Comparison of ENCODE assay signal across 8 cellular contexts in the genomic region with DNA sequence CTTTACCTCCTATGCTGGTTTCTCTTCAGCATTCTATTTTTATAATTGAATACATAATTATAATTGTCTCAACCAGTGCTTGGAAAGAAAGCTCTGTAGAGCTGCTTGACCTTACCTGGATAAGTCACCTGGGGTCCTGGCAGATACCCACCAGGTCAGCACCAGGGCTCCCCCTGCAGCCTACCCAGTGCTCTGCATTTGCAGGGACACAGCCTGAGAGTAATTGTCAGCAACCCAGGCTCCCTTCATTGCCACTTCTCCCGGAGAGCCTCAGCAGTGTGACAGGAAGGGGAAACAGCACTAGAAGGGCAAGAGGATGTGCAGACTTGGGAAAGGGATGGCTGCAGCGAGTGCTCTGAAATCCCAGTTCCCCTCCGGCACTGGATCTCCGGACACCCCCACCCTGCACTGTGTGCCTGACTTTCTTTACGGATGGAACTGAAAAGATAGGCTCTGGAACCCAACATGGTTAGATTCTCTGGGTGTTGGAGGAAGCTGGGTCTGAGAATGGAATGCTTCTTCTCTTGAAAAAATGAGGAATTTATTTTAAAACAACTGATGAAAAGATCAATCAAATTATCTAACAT. TPM values are rescaled to one million over a fixed set of nuclear protein-coding genes. Genes with fewer than 3 reads are reported as not detected.
DNase-seq lines count a peak whose midpoint lies in the region; FAIRE-seq and TF ChIP-seq lines count a peak whose summit lies in the region.

No MANE protein-coding gene starts in this region.

- H3K4me3 Mint-ChIP-seq in Calu3 (ENCODE audit: low read depth, unreplicated experiment), result no peak overlapping the region
- no peak overlapping the region for H3K4me3 Mint-ChIP-seq in immature natural killer cell

- intact Hi-C loops in Calu3 (cut with micrococcal nuclease; ENCODE audit: unreplicated experiment), result no loop called here

- no peak for TF ChIP-seq POLR2A in GM12892 (IDR thresholded peaks at IDR 0.05; ENCODE audit: low read depth, low read length)

- DNase-seq in Calu3 (peak; percentile 63), GM19240 (ENCODE audit: insufficient read length, low spot score) (peak; percentile 43), Kasumi-1 (lab: John Stamatoyannopoulos, UW) (peak; percentile 65 to 66), activated T-cell treated with anti-CD3 and anti-CD28 coated beads for 4 hours (peak; percentile 23), kidney tubule cell (ENCODE audit: low spot score) (peak; percentile 23), immature natural killer cell (no peak), globus pallidus (ENCODE audit: low spot score) (no peak), GM12892 (ENCODE audit: insufficient read length) (no peak)

- no peak overlapping the region for H3K27ac Mint-ChIP-seq in Calu3 (ENCODE audit: unreplicated experiment)
- H3K27ac Mint-ChIP-seq in immature natural killer cell, result no peak overlapping the region

- H3K4me1 Mint-ChIP-seq in Calu3 (ENCODE audit: low read depth, unreplicated experiment), result no peaks in the 10 kb centered on the region
- no peaks in the 10 kb centered on the region for H3K4me1 Mint-ChIP-seq in immature natural killer cell

- TF ChIP-seq CTCF in Calu3 (IDR thresholded peaks at IDR 0.05; ENCODE audit: unreplicated experiment), result peak; percentile 41

- H3K27me3 Mint-ChIP-seq in Calu3 (ENCODE audit: unreplicated experiment), result peaks cover 41% of the 10 kb centered on the region
- peaks cover 6 to 9% (median 7%) of the 10 kb centered on the region in 3 donors for H3K27me3 Mint-ChIP-seq in immature natural killer cell (ENCODE audit: low read depth in 3 of 3)

- H3K9me3 Mint-ChIP-seq in Calu3 (ENCODE audit: low read depth, unreplicated experiment), result no peaks in the 10 kb centered on the region
- H3K9me3 Mint-ChIP-seq in immature natural killer cell, result no peaks in the 10 kb centered on the region

- H3K36me3 Mint-ChIP-seq in Calu3 (ENCODE audit: insufficient read depth, unreplicated experiment) (no peaks in the 10 kb centered on the region), immature natural killer cell (no peaks in the 10 kb centered on the region)

- FAIRE-seq in GM12892 (lab: Jason Lieb, UNC), result no peak

- no TSS peak for BruUV-seq in Calu3 (replicated peaks; lab: Mats Ljungman, UMichigan)

- CTCF ChIA-PET in Calu3 (lab: Charles Lee), result interaction anchor here (1.3 kb wide), 1 partner anchor 12 kb away, joined by 4 read pairs; the partner anchor contains the start of gene PAX4

RNA-seq across cellular contexts. Expression of gene PAX4, which starts 11.4 kb away (rescaled TPM):
- total RNA-seq in Calu3 (2022), result not detected in 2 replicates
- polyA plus RNA-seq in immature natural killer cell, result not detected
- not detected for polyA plus RNA-seq in GM12892 (2012; ENCODE audit: missing spikeins)

RNA-seq across cellular contexts. Expression of gene SND1, which starts 22.6 kb away (rescaled TPM):
- total RNA-seq in Calu3 (2022), result 205 and 206 TPM in 2 replicates
- 100 to 1,000 TPM in 2 of 3 donors, 10 to 100 TPM in 1; 87.8 to 130 (median 116) TPM for polyA plus RNA-seq in immature natural killer cell
- polyA plus RNA-seq in GM12892 (2012; ENCODE audit: missing spikeins), result 133 TPM

RNA-seq across cellular contexts. Expression of gene FSCN3, which starts 35.8 kb away (rescaled TPM):
- total RNA-seq in Calu3 (2022), result 0.56 TPM in 1 of 2 replicates, not detected in the other
- polyA plus RNA-seq in immature natural killer cell, result 1 to 10 TPM in 2 of 3 donors, not detected in 1; 1.2 to 1.5 TPM
- 0.47 TPM for polyA plus RNA-seq in GM12892 (2012; ENCODE audit: missing spikeins)

RNA-seq across cellular contexts. Expression of gene ARF5, which starts 41.1 kb away (rescaled TPM):
- 102 and 105 TPM in 2 replicates for total RNA-seq in Calu3 (2022)
- polyA plus RNA-seq in immature natural killer cell, result 100 to 1,000 TPM; 213 to 272 (median 263) TPM
- 104 TPM for polyA plus RNA-seq in GM12892 (2012; ENCODE audit: missing spikeins)

RNA-seq across cellular contexts. Expression of gene GCC1, which starts 44.0 kb away (rescaled TPM):
- 22.0 and 22.5 TPM in 2 replicates for total RNA-seq in Calu3 (2022)
- polyA plus RNA-seq in immature natural killer cell, result 10 to 100 TPM in 1 of 3 donors, 1 to 10 TPM in 2; 4.8 to 20.1 (median 8.2) TPM
- polyA plus RNA-seq in GM12892 (2012; ENCODE audit: missing spikeins), result 5.8 TPM

Comparison
In these comparisons a context has a peak if more than half of its experiments do, and no peak if none do; other contexts are left out.
1. DNase-seq: peak in Calu3 (single experiment), GM19240 (single experiment), Kasumi-1 (2 of 2), activated T-cell treated with anti-CD3 and anti-CD28 coated beads for 4 hours (single experiment) and kidney tubule cell (single experiment); none in immature natural killer cell (0 of 3), globus pallidus (single experiment) and GM12892 (single experiment).